ENCODE assay signal across 1 cellular context in the genomic region with DNA sequence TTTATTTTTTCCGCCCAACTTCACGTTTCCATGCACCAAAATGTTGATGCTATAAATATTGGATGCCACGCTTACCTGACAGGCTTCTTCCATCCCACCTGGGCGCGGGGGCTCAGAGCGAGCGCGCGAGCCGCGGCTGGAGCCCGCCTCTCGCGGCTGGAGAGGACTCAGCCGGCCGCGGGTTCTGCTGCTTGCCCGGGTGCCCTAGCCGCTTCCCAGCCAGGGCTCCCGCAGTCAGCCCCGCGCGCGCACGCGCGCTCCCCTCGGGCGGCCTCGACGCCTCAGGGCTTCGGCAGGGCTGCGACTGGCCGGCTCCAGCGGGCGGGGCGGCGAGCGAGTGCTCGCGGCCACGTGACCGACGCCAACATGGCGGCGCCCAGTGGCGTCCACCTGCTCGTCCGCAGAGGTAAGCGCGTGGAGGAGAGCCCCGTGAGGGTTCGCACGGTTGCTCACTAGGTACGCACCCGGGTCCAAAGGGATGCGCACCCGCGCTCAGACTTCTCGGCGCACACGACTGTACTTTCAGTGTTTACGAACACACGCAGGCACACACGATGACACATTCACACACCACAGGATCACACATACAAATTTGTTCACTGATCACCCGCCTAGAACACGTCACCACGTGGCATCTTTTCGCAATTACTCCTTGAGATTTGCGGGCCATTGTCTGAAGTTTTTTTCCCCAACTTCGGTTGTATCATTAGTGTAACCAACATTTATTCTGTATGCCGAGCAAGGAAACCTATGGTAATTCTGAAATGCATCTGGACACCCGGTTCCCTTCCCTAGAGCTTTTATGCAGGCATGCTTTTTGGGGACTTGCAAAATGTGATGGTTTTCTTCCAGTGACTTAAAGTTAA.
TF ChIP-seq lines count a peak whose summit lies in the region.

METAP1D (plus strand) TSS at position 350 of the 866 bp plus-strand sequence; CDS start at position 367, 17 bp downstream.

TF ChIP-seq in A549, 52 proteins besides CTCF, POLR2A, EP300 and RAD21 (continued from another document):
- TF ChIP-seq, protein P1, sequence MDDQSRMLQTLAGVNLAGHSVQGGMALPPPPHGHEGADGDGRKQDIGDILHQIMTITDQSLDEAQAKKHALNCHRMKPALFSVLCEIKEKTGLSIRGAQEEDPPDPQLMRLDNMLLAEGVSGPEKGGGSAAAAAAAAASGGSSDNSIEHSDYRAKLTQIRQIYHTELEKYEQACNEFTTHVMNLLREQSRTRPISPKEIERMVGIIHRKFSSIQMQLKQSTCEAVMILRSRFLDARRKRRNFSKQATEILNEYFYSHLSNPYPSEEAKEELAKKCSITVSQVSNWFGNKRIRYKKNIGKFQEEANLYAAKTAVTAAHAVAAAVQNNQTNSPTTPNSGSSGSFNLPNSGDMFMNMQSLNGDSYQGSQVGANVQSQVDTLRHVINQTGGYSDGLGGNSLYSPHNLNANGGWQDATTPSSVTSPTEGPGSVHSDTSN (IDR thresholded peaks at IDR 0.05): no peak
- no peak for TF ChIP-seq CBX2 (IDR thresholded peaks at IDR 0.05; ENCODE audit: borderline replicate concordance, low read depth)
- TF ChIP-seq NFE2L2 (conservative IDR thresholded peaks at IDR 0.05; ENCODE audit: low read length): no peak
- no peak for TF ChIP-seq HDAC2 (IDR thresholded peaks at IDR 0.05)
- peak; percentile 92 for TF ChIP-seq PHF8 (IDR thresholded peaks at IDR 0.05; ENCODE audit: borderline replicate concordance, low read depth)
- no peak for TF ChIP-seq ELK1 (IDR thresholded peaks at IDR 0.05; ENCODE audit: low read depth, low read length)
- no peak for TF ChIP-seq BHLHE40 (IDR thresholded peaks at IDR 0.05; ENCODE audit: low read depth, low read length)
- TF ChIP-seq ZSCAN20 (CRISPR knock-in tag; IDR thresholded peaks at IDR 0.05): no peak
- TF ChIP-seq MYC (IDR thresholded peaks at IDR 0.05; ENCODE audit: borderline replicate concordance, low read length): peak; percentile 99
- no peak for TF ChIP-seq JUNB (IDR thresholded peaks at IDR 0.05)
- TF ChIP-seq ZC3H11A (IDR thresholded peaks at IDR 0.05): no peak
- TF ChIP-seq FOSL2 (IDR thresholded peaks at IDR 0.05): no peak
- TF ChIP-seq FOSL2 (CRISPR knock-in tag; IDR thresholded peaks at IDR 0.05): no peak
- no peak for TF ChIP-seq MAFK (IDR thresholded peaks at IDR 0.05; ENCODE audit: partially characterized antibody)
- 0 out of 2 replicates have a peak, but pooled peaks have one; percentile 60 for TF ChIP-seq HOXA7 (CRISPR knock-in tag; IDR thresholded peaks at IDR 0.05)
- peak; percentile 57 to 85; a peak in 3 of 5 replicates for TF ChIP-seq JUN (IDR thresholded peaks at IDR 0.05)
- peak; percentile 96 for TF ChIP-seq KDM5A (IDR thresholded peaks at IDR 0.05)
- TF ChIP-seq TP53 (CRISPR knock-in tag; IDR thresholded peaks at IDR 0.05): no peak
- no peak for TF ChIP-seq ESRRA (IDR thresholded peaks at IDR 0.05; ENCODE audit: borderline replicate concordance, low read length)
- no peak for TF ChIP-seq EHMT2 (IDR thresholded peaks at IDR 0.05; ENCODE audit: low read depth)
- TF ChIP-seq USF2 (IDR thresholded peaks at IDR 0.05): peak; percentile 90
- TF ChIP-seq ZNF302 (CRISPR knock-in tag; IDR thresholded peaks at IDR 0.05): no peak
- TF ChIP-seq ATOH8 (CRISPR knock-in tag; IDR thresholded peaks at IDR 0.05; ENCODE audit: low read depth): peak; percentile 65; the same call in 1 of the 2 replicates
- no peak for TF ChIP-seq GATA3 (IDR thresholded peaks at IDR 0.05; ENCODE audit: borderline replicate concordance)
- TF ChIP-seq MAX (IDR thresholded peaks at IDR 0.05): peak; percentile 99
- TF ChIP-seq RARB (CRISPR knock-in tag; IDR thresholded peaks at IDR 0.05): no peak
- TF ChIP-seq POLR2AphosphoS2 (conservative IDR thresholded peaks at IDR 0.05; ENCODE audit: low read length): no peak
- TF ChIP-seq, protein P2, sequence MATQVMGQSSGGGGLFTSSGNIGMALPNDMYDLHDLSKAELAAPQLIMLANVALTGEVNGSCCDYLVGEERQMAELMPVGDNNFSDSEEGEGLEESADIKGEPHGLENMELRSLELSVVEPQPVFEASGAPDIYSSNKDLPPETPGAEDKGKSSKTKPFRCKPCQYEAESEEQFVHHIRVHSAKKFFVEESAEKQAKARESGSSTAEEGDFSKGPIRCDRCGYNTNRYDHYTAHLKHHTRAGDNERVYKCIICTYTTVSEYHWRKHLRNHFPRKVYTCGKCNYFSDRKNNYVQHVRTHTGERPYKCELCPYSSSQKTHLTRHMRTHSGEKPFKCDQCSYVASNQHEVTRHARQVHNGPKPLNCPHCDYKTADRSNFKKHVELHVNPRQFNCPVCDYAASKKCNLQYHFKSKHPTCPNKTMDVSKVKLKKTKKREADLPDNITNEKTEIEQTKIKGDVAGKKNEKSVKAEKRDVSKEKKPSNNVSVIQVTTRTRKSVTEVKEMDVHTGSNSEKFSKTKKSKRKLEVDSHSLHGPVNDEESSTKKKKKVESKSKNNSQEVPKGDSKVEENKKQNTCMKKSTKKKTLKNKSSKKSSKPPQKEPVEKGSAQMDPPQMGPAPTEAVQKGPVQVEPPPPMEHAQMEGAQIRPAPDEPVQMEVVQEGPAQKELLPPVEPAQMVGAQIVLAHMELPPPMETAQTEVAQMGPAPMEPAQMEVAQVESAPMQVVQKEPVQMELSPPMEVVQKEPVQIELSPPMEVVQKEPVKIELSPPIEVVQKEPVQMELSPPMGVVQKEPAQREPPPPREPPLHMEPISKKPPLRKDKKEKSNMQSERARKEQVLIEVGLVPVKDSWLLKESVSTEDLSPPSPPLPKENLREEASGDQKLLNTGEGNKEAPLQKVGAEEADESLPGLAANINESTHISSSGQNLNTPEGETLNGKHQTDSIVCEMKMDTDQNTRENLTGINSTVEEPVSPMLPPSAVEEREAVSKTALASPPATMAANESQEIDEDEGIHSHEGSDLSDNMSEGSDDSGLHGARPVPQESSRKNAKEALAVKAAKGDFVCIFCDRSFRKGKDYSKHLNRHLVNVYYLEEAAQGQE (IDR thresholded peaks at IDR 0.05): 0 out of 2 replicates have a peak, but pooled peaks have one; percentile 31
- no peak for TF ChIP-seq HEYL (CRISPR knock-in tag; IDR thresholded peaks at IDR 0.05)
- TF ChIP-seq EHF (CRISPR knock-in tag; IDR thresholded peaks at IDR 0.05): no peak
- TF ChIP-seq SREBF2 (IDR thresholded peaks at IDR 0.05): no peak
- TF ChIP-seq SMC3 (IDR thresholded peaks at IDR 0.05): peak; percentile 26; the same call in 1 of the 3 replicates
- peak; percentile 52; the same call in 1 of the 2 replicates for TF ChIP-seq HOXB13 (CRISPR knock-in tag; IDR thresholded peaks at IDR 0.05; ENCODE audit: low read depth)
- no peak; the same call in 1 of the 2 replicates for TF ChIP-seq HOXB5 (CRISPR knock-in tag; IDR thresholded peaks at IDR 0.05)
- 0 out of 2 replicates have a peak, but pooled peaks have one; percentile 30 for TF ChIP-seq FOSB (CRISPR knock-in tag; IDR thresholded peaks at IDR 0.05)
- no peak for TF ChIP-seq CHD4 (IDR thresholded peaks at IDR 0.05; ENCODE audit: borderline replicate concordance)
- TF ChIP-seq, protein P3, sequence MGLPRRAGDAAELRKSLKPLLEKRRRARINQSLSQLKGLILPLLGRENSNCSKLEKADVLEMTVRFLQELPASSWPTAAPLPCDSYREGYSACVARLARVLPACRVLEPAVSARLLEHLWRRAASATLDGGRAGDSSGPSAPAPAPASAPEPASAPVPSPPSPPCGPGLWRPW (IDR thresholded peaks at IDR 0.05): no peak
TF ChIP-seq in A549: peak in this region for 17.
